8 cellular contexts compared by ENCODE assay signal in genomic region chr19:47239610-47240296, GRCh38. TPM values are rescaled to one million over a fixed set of nuclear protein-coding genes. Genes with fewer than 3 reads are reported as not detected.
DNase-seq lines count a peak whose midpoint lies in the region; ATAC-seq, FAIRE-seq and TF ChIP-seq lines count a peak whose summit lies in the region.

No MANE protein-coding gene starts in this region.

- no peak for TF ChIP-seq CTCF in GM10266 (IDR thresholded peaks at IDR 0.05; ENCODE audit: control insufficient read depth, insufficient read depth, low read depth, missing control alignments)
- TF ChIP-seq CTCF in heart right ventricle (IDR thresholded peaks at IDR 0.05) = no peak
- no peak for TF ChIP-seq CTCF in psoas muscle (IDR thresholded peaks at IDR 0.05)

- H3K4me1 ChIP-seq in heart right ventricle (peaks cover 3 to 45% (median 37%) of the 10 kb centered on the region in 9 donors), psoas muscle (peaks cover 20% of the 10 kb centered on the region)

- ATAC-seq in heart right ventricle = peak in 1 of 8 donors; percentile 27
- ATAC-seq in psoas muscle = no peak

- intact Hi-C loops in heart right ventricle (cut with DNase I) = loop anchor here in 2 of 10 donors (10.0 kb wide), 2 partner anchors 45 to 225 kb away; partner anchors contain the start of gene NPAS1 (in 1 of the 2)
- intact Hi-C loops in psoas muscle (cut with DNase I) = loop anchor here in 1 of 2 donors (10.0 kb wide), 1 partner anchor 225 kb away; the partner anchor contains the start of gene NPAS1

- WGBS in heart right ventricle, 2 donors = 3 to 4% methylated on average over 52 to 60 of the region's 62 CpGs
- WGBS in psoas muscle, 3 donors = 3 to 6% (median 3%) methylated on average over 20 to 62 of the region's 62 CpGs

- no peak overlapping the region for H3K27ac ChIP-seq in heart right ventricle
- H3K27ac ChIP-seq in psoas muscle = no peak overlapping the region

- no peak for FAIRE-seq in RCC 7860 (lab: Jason Lieb, UNC)

- H3K4me3 ChIP-seq in heart right ventricle (peak overlapping the region in 9 of 10 donors; percentile 16 to 50 (median 36)), psoas muscle (peak overlapping the region; percentile 51)

- H3K9me3 ChIP-seq in heart right ventricle = no peaks in the 10 kb centered on the region
- H3K9me3 ChIP-seq in psoas muscle = no peaks in the 10 kb centered on the region

- DNase-seq in GM10266 (ENCODE audit: extremely low spot score) (peak; percentile 58), NCI-H510A (lab: John Stamatoyannopoulos, UW) (peak; percentile 36), heart right ventricle (peak in 1 of 2 donors; percentile 40), psoas muscle (peak; percentile 58 to 65), ureter (ENCODE audit: low spot score) (no peak), NCI-H187 (lab: John Stamatoyannopoulos, UW) (no peak), RCC 7860 (ENCODE audit: low spot score) (no peak)
- peak; percentile 48 for DNase-seq in activated naive CD4-positive, alpha-beta T cell treated with anti-CD3 and anti-CD28 coated beads, Interleukin-2, amount 50 U/mL, for 16 hours

- no peaks in the 10 kb centered on the region for H3K36me3 ChIP-seq in heart right ventricle
- no peaks in the 10 kb centered on the region for H3K36me3 ChIP-seq in psoas muscle (ENCODE audit: insufficient read depth in 1 of 2, low read depth in 1 of 2)

- H3K27me3 ChIP-seq in heart right ventricle (peaks cover 0 to 45% (median 0%) of the 10 kb centered on the region in 7 donors), psoas muscle (ENCODE audit: insufficient read depth in 3 of 3, low read length in 2 of 3) (peaks cover 0 to 30% (median 10%) of the 10 kb centered on the region in 3 donors)

RNA-seq across cellular contexts. Expression of gene BBC3, which starts 8.8 kb away (rescaled TPM):
- total RNA-seq in heart right ventricle = 1 to 10 TPM; 2.4 to 5.5 (median 3.5) TPM
- polyA plus RNA-seq in heart right ventricle = 1 to 10 TPM; 4.1 to 6.0 TPM
- total RNA-seq in psoas muscle = 10 to 100 TPM in 1 of 4 donors, 1 to 10 TPM in 3; 2.7 to 32.5 (median 4.7) TPM
- 1 to 10 TPM; 2.7 to 6.6 (median 2.9) TPM for polyA plus RNA-seq in psoas muscle
- total RNA-seq in ureter = 9.9 TPM

RNA-seq across cellular contexts. Expression of gene CCDC9, which starts 16.6 kb away (rescaled TPM):
- total RNA-seq in heart right ventricle (10 to 100 TPM; 14.2 to 28.7 (median 17.4) TPM), psoas muscle (10 to 100 TPM; 16.9 to 28.2 (median 24.2) TPM), ureter (37.2 TPM)
- polyA plus RNA-seq in heart right ventricle (10 to 100 TPM; 15.8 to 31.1 TPM), psoas muscle (10 to 100 TPM; 18.8 to 28.5 (median 24.0) TPM)

RNA-seq across cellular contexts. Expression of gene INAFM1, which starts 34.9 kb away (rescaled TPM):
- total RNA-seq in heart right ventricle (10 to 100 TPM in 8 of 10 donors, 1 to 10 TPM in 2; 9.2 to 14.2 (median 11.6) TPM), psoas muscle (10 to 100 TPM; 13.6 to 18.9 (median 15.8) TPM), ureter (22.2 TPM)
- polyA plus RNA-seq in heart right ventricle (10 to 100 TPM; 13.7 to 16.4 TPM), psoas muscle (10 to 100 TPM in 1 of 3 donors, 1 to 10 TPM in 2; 3.6 to 21.2 (median 9.9) TPM)

Comparison
In these comparisons a context has a peak if more than half of its experiments do, and no peak if none do; other contexts are left out.
1. DNase-seq: peak in GM10266 (single experiment), NCI-H510A (single experiment), activated naive CD4-positive, alpha-beta T cell treated with anti-CD3 and anti-CD28 coated beads, Interleukin-2, amount 50 U/mL, for 16 hours (single experiment) and psoas muscle (2 of 2); none in ureter (single experiment), NCI-H187 (0 of 2) and RCC 7860 (single experiment).